In genomic region chr17:28818705-28819295, GRCh38 we compare ENCODE assay signal across 24 cellular contexts. TPM values are rescaled to one million over a fixed set of nuclear protein-coding genes. Genes with fewer than 3 reads are reported as not detected.
DNase-seq lines count a peak whose midpoint lies in the region; ATAC-seq and TF ChIP-seq lines count a peak whose summit lies in the region.
"Had no signal": no experiment of that assay in that cellular context is flagged by ENCODE, and none has a peak within 500 bp of the region (broad histone marks: within the 10 kb centered on the region; RNA-seq: fewer than 3 reads in every experiment).

No MANE protein-coding gene starts in this region.

- no peak for TF ChIP-seq EP300 in stomach (IDR thresholded peaks at IDR 0.05)

- H3K4me3 Mint-ChIP-seq in activated T-cell treated with anti-CD3 and anti-CD28 coated beads, Interleukin-2, amount 50 U/mL, for 72 hours, result no peak overlapping the region
- H3K4me3 Mint-ChIP-seq: HFFc6; nephron; T-helper 2 cell treated with Interferon-gamma antibody and Interleukin-4, amounts not matched to agents 5 μg/mL and 100 μg/mL, for 36 hours had no signal

- H3K4me1 ChIP-seq in stomach, result no peaks in the 10 kb centered on the region
- H3K4me1 ChIP-seq: BE2C, Caco-2 had no signal

- peaks cover 17% of the 10 kb centered on the region for H3K4me1 Mint-ChIP-seq in activated T-cell treated with anti-CD3 and anti-CD28 coated beads, Interleukin-2, amount 50 U/mL, for 72 hours (ENCODE audit: low read depth)
- H3K4me1 Mint-ChIP-seq: nephron had no signal

- no peak for DNase-seq in activated T-cell treated with anti-CD3 and anti-CD28 coated beads, Interleukin-2, amount 50 U/mL, for 72 hours
- no peak for DNase-seq in activated T-cell treated with anti-CD3 and anti-CD28 coated beads, Interleukin-2, amount 50 U/mL, for 48 hours
- DNase-seq in medulla oblongata (ENCODE audit: extremely low spot score), result peak; percentile 34
- no peak for DNase-seq in kidney glomerular epithelial cell (lab: John Stamatoyannopoulos, UW)
- DNase-seq in stomach, result no peak
- DNase-seq in stimulated activated CD4-positive, alpha-beta T cell treated with anti-CD3 and anti-CD28 coated beads, Interleukin-4, amount 100 ng/mL, for 4 hours, result no peak
- DNase-seq: activated CD8-positive, alpha-beta memory T cell treated with anti-CD3 and anti-CD28 coated beads, Interleukin-2, amount 50 U/mL, for 48 hours; activated effector memory CD4-positive, alpha-beta T cell treated with anti-CD3 and anti-CD28 coated beads, Interleukin-2, amount 50 U/mL, for 16 hours; BE2C; Caco-2; dermis blood vessel endothelial cell; heart left ventricle; HFFc6; NCI-H1105 treated with DMSO at 0.1 percent for 48 hours; NCI-H2081 treated with DMSO at 0.1 percent for 48 hours; NK-92 treated with Interleukin-12 subunit alpha and Interleukin-12 subunit beta, amount 100 ng/mL, for 24 hours; thyroid gland; WERI-Rb-1 had no signal

- H3K27me3 Mint-ChIP-seq in activated T-cell treated with anti-CD3 and anti-CD28 coated beads, Interleukin-2, amount 50 U/mL, for 72 hours (ENCODE audit: low read depth), result no peaks in the 10 kb centered on the region

- no peaks in the 10 kb centered on the region for H3K36me3 Mint-ChIP-seq in activated T-cell treated with anti-CD3 and anti-CD28 coated beads, Interleukin-2, amount 50 U/mL, for 72 hours (ENCODE audit: insufficient read depth in 2 of 2)

- no peaks in the 10 kb centered on the region for H3K9me3 ChIP-seq in stomach
- H3K9me3 ChIP-seq: BE2C, Caco-2, heart left ventricle, thyroid gland had no signal

- peak overlapping the region; percentile 20 for H3K27ac Mint-ChIP-seq in activated T-cell treated with anti-CD3 and anti-CD28 coated beads, Interleukin-2, amount 50 U/mL, for 72 hours
- H3K27ac Mint-ChIP-seq: HFFc6; T-helper 2 cell treated with Interferon-gamma antibody and Interleukin-4, amounts not matched to agents 5 μg/mL and 100 μg/mL, for 36 hours had no signal

- TF ChIP-seq CTCF in stomach (IDR thresholded peaks at IDR 0.05), result no peak

- intact Hi-C loops in stomach (cut with DNase I; ENCODE audit: low total_unique reads), result no loop called here

- no peak for TF ChIP-seq POLR2A in stomach (IDR thresholded peaks at IDR 0.05)

- H3K27me3 ChIP-seq in stomach, result no peaks in the 10 kb centered on the region
- H3K27me3 ChIP-seq: BE2C, cardiac muscle cell, heart left ventricle, thyroid gland had no signal

- H3K27ac ChIP-seq in angular gyrus (ENCODE audit: low read depth, low read length), result peak overlapping the region; percentile 62
- no peak overlapping the region for H3K27ac ChIP-seq in stomach
- H3K27ac ChIP-seq: heart left ventricle, thyroid gland, WERI-Rb-1 had no signal

- ATAC-seq in activated T-cell treated with anti-CD3 and anti-CD28 coated beads, Interleukin-2, amount 50 U/mL, for 72 hours (replicated peaks in 1 of 2), result no peak
- ATAC-seq in GM18519 (IDR thresholded peaks at IDR 0.05; ENCODE audit: low FRiP score, unreplicated experiment), result no peak
- ATAC-seq: heart left ventricle, left lobe of liver had no signal

- no peaks in the 10 kb centered on the region for H3K9me3 Mint-ChIP-seq in activated T-cell treated with anti-CD3 and anti-CD28 coated beads, Interleukin-2, amount 50 U/mL, for 72 hours
- H3K9me3 Mint-ChIP-seq: HFFc6; nephron; T-helper 2 cell treated with Interferon-gamma antibody and Interleukin-4, amounts not matched to agents 5 μg/mL and 100 μg/mL, for 36 hours had no signal

- no peak overlapping the region for H3K4me3 ChIP-seq in stomach
- H3K4me3 ChIP-seq: cardiac muscle cell, heart left ventricle, thyroid gland had no signal

- H3K36me3 ChIP-seq in stomach, result no peaks in the 10 kb centered on the region
- H3K36me3 ChIP-seq: BE2C, cardiac muscle cell, heart left ventricle, thyroid gland, WERI-Rb-1 had no signal

- 58 to 73% (median 70%) methylated on average over 3 of the region's 3 CpGs for WGBS in stomach, 5 donors

RNA-seq across cellular contexts. Expression of gene FAM222B, which starts 23.8 kb away (rescaled TPM):
- 10 to 100 TPM; 20.9 to 26.5 TPM for total RNA-seq in activated T-cell treated with anti-CD3 and anti-CD28 coated beads, Interleukin-2, amount 50 U/mL, for 72 hours
- total RNA-seq in stomach, result 10 to 100 TPM in 3 of 5 donors, 1 to 10 TPM in 2; 5.5 to 29.6 (median 14.0) TPM
- polyA plus RNA-seq in stomach, result 1 to 10 TPM; 4.4 to 8.3 (median 6.6) TPM

RNA-seq across cellular contexts. Expression of gene ERAL1, which starts 36.0 kb away (rescaled TPM):
- total RNA-seq in activated T-cell treated with anti-CD3 and anti-CD28 coated beads, Interleukin-2, amount 50 U/mL, for 72 hours, result 10 to 100 TPM; 48.6 to 68.1 TPM
- 10 to 100 TPM; 23.1 to 97.0 (median 60.0) TPM for total RNA-seq in stomach
- 10 to 100 TPM; 36.7 to 50.3 (median 42.6) TPM for polyA plus RNA-seq in stomach
